1 cellular context compared by ENCODE assay signal in the genomic region with DNA sequence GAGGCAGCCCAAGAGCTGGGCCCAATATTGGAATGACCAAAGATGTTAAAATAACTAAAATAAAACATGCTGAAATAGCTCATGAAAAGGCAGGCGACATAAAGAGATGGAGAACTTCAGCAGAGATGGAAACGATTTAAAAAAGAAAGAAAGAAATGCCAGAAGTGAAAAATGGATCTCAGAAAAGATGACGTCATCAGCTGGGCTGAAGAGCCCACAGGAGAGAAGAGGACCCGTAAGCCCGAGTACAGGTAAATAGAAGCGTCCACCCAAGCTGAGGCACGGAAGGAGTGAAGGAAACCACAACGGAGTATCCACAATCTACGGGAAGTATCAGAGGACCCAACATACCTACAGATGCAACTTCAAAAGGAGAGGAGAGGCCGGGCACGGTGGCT.
TF ChIP-seq lines count a peak whose summit lies in the region.

No MANE protein-coding gene starts in this region.

TF ChIP-seq in HepG2, 621 proteins besides CTCF, POLR2A, EP300 and RAD21 (continued from another document):
- no peak for TF ChIP-seq STAT6 (CRISPR knock-in tag; IDR thresholded peaks at IDR 0.05; ENCODE audit: borderline replicate concordance)
